13 cellular contexts compared by ENCODE assay signal in the genomic region with DNA sequence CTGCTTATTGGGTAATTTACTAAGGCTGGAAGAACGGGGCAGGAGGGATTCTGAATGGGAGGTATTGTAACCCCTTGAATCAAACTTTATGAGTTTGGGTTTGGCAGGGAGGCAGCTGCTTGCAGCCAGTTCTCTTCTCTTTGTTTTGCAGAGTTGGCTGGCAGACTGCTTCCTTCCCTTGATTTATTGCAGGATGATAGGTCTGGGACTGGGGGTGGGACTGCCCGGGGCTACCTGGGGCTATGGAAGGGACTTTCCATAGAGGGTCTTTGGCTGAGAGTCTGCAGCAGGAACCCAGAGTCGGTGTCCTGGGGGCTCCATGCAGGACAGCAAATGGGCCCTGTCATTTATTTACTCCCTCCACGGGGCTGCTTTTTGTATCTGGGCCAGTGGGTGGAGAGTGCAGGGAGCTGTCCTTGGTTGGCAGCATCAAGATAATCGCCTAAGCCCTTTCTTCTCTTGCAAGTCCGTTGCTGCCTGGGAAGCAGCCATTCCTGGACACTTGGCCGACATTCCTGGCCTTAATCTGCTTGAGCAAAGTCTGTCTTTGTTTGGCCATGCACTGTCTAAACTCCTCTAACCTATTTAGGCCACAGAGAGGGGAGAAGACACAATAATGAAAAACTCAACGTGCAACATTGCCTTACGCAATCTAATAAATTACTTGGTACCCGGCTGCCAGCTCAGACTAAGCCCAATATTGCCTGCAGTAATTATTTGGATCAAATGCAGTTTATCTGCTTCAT.
DNase-seq lines count a peak whose midpoint lies in the region; ATAC-seq and TF ChIP-seq lines count a peak whose summit lies in the region.
"Had no signal": no experiment of that assay in that cellular context is flagged by ENCODE, and none has a peak within 500 bp of the region (broad histone marks: within the 10 kb centered on the region; RNA-seq: fewer than 3 reads in every experiment).

No MANE protein-coding gene starts in this region.

- no peaks in the 10 kb centered on the region for H3K4me1 ChIP-seq in hepatocyte (ENCODE audit: insufficient read depth)

- no peak for TF ChIP-seq CTCF in WTC11 (IDR thresholded peaks at IDR 0.05)
- TF ChIP-seq CTCF in hepatocyte (IDR thresholded peaks at IDR 0.05; ENCODE audit: poor library complexity) = no peak

- no peaks in the 10 kb centered on the region for H3K36me3 Mint-ChIP-seq in WTC11

- DNase-seq in NCI-H748 (lab: John Stamatoyannopoulos, UW; ENCODE audit: unreplicated experiment) (peak; percentile 56), NCI-H748 treated with DMSO at 0.1 percent for 48 hours (lab: John Stamatoyannopoulos, UW) (no peak), WTC11 (ENCODE audit: low spot score) (peak; percentile 44), hepatocyte (ENCODE audit: low spot score) (peak; percentile 73), ureter (ENCODE audit: low spot score) (peak; percentile 63), MV-4-11 (lab: John Stamatoyannopoulos, UW) (no peak)
- DNase-seq: activated CD4-positive, alpha-beta T cell treated with anti-CD3 and anti-CD28 coated beads for 36 hours; AML-193; stimulated activated naive CD8-positive, alpha-beta T cell treated with anti-CD3 and anti-CD28 coated beads, Interleukin-15, Interleukin-2, amounts not matched to agents 100 U/mL and 50 U/mL, for 24 hours had no signal

- POLR2A ChIA-PET in WTC11 (lab: Charles Lee) = interaction anchor here (1.0 kb wide), 1 partner anchor 102 kb away, joined by 3 read pairs; no protein-coding TSS in a partner anchor

- H3K9me3 ChIP-seq in hepatocyte (ENCODE audit: low read depth) = no peaks in the 10 kb centered on the region
- H3K9me3 ChIP-seq: neutrophil had no signal

- CTCF ChIA-PET in WTC11 (lab: Charles Lee) = interaction anchor here (0.7 to 2.2 kb wide), 6 partner anchors 20 to 446 kb away, joined by 3 to 15 read pairs (median 4); no protein-coding TSS in a partner anchor

- H4K20me1 ChIP-seq in hepatocyte (ENCODE audit: insufficient read depth, poor library complexity, severe bottlenecking) = no peaks in the 10 kb centered on the region

- no peaks in the 10 kb centered on the region for H3K27me3 Mint-ChIP-seq in WTC11 (ENCODE audit: low read depth)

- H3K79me2 ChIP-seq in hepatocyte = no peaks in the 10 kb centered on the region

- H3K36me3 ChIP-seq in hepatocyte (replicated peaks; ENCODE audit: insufficient read depth, low read depth) = no peaks in the 10 kb centered on the region
- H3K36me3 ChIP-seq: neutrophil had no signal

- H3K9me3 Mint-ChIP-seq in WTC11 = no peaks in the 10 kb centered on the region

- peaks cover 6% of the 10 kb centered on the region for H3K27me3 ChIP-seq in hepatocyte
- H3K27me3 ChIP-seq: dorsolateral prefrontal cortex had no signal

- H3K4me1 Mint-ChIP-seq in WTC11 = peaks cover 45% of the 10 kb centered on the region
- H3K4me1 Mint-ChIP-seq: activated CD4-positive, alpha-beta T cell treated with anti-CD3 and anti-CD28 coated beads for 36 hours had no signal

- no peaks in the 10 kb centered on the region for H3K9me2 ChIP-seq in hepatocyte (replicated peaks; ENCODE audit: insufficient read depth)

- H3K4me3 ChIP-seq in hepatocyte = no peak overlapping the region

- no peak overlapping the region for H3K27ac ChIP-seq in hepatocyte
- H3K27ac ChIP-seq: neutrophil had no signal

- peak overlapping the region; percentile 42 for H3K4me2 ChIP-seq in hepatocyte

- no peak overlapping the region for H3K4me3 Mint-ChIP-seq in WTC11
- H3K4me3 Mint-ChIP-seq: activated CD4-positive, alpha-beta T cell treated with anti-CD3 and anti-CD28 coated beads for 36 hours had no signal

- peak overlapping the region; percentile 80 for H3K27ac Mint-ChIP-seq in WTC11
- H3K27ac Mint-ChIP-seq: activated CD4-positive, alpha-beta T cell treated with anti-CD3 and anti-CD28 coated beads for 36 hours had no signal

- ATAC-seq in WTC11 (peak; percentile 84), HG02588 (IDR thresholded peaks at IDR 0.05; ENCODE audit: unreplicated experiment) (no peak), GM18867 (IDR thresholded peaks at IDR 0.05; ENCODE audit: unreplicated experiment) (no peak)
- ATAC-seq: activated CD4-positive, alpha-beta T cell treated with anti-CD3 and anti-CD28 coated beads for 36 hours; stimulated activated naive CD8-positive, alpha-beta T cell treated with anti-CD3 and anti-CD28 coated beads, Interleukin-15, Interleukin-2, amounts not matched to agents 100 U/mL and 50 U/mL, for 24 hours had no signal

- WGBS in hepatocyte (ENCODE audit: low lambda C conversion rate, missing lambda C conversion rate) = 24% methylated on average over 10 of the region's 10 CpGs

- H2AFZ ChIP-seq in hepatocyte = no peak overlapping the region

TF ChIP-seq in WTC11, 78 proteins besides CTCF, POLR2A, EP300 and RAD21:
- TF ChIP-seq ZNF532 (CRISPR knock-in tag; IDR thresholded peaks at IDR 0.05; ENCODE audit: borderline replicate concordance) = no peak
- peak; percentile 37; the same call in 1 of the 2 replicates for TF ChIP-seq FOXK1 (CRISPR knock-in tag; IDR thresholded peaks at IDR 0.05)
- TF ChIP-seq, protein P1, sequence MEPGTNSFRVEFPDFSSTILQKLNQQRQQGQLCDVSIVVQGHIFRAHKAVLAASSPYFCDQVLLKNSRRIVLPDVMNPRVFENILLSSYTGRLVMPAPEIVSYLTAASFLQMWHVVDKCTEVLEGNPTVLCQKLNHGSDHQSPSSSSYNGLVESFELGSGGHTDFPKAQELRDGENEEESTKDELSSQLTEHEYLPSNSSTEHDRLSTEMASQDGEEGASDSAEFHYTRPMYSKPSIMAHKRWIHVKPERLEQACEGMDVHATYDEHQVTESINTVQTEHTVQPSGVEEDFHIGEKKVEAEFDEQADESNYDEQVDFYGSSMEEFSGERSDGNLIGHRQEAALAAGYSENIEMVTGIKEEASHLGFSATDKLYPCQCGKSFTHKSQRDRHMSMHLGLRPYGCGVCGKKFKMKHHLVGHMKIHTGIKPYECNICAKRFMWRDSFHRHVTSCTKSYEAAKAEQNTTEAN (CRISPR knock-in tag; IDR thresholded peaks at IDR 0.05) = no peak

Comparison
In these comparisons a context has a peak if more than half of its experiments do, and no peak if none do; other contexts are left out.
1. DNase-seq: peak in NCI-H748 (single experiment), WTC11 (single experiment), hepatocyte (single experiment) and ureter (single experiment); none in NCI-H748 treated with DMSO at 0.1 percent for 48 hours (single experiment) and MV-4-11 (single experiment).